1 cellular context compared by ENCODE assay signal in the genomic region with DNA sequence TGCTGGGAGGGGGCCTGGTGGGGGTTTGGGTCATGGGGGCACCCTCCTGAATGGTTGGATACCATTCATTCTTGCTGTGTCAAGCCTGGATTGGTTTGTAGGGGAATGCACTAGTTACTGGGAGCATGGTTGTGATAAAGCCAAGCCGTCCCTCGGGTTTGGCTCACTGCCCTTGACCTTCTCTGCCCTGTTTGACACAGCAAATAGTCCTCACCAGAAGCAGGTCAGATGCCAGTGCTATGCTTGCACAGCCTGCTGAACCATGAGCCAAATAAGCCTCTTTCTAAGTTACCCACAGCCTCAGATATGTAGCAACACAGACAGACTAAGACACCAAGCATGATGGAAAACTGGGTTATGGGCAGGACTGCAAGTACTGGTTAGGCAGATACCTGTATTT.
TF ChIP-seq lines count a peak whose summit lies in the region.

No MANE protein-coding gene starts in this region.

TF ChIP-seq in HepG2, 621 proteins besides CTCF, POLR2A, EP300 and RAD21 (continued from another document):
- TF ChIP-seq, protein P1, sequence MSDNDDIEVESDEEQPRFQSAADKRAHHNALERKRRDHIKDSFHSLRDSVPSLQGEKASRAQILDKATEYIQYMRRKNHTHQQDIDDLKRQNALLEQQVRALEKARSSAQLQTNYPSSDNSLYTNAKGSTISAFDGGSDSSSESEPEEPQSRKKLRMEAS (IDR thresholded peaks at IDR 0.05), result 0 out of 2 replicates have a peak, but pooled peaks have one; percentile 28
- TF ChIP-seq, protein P2, sequence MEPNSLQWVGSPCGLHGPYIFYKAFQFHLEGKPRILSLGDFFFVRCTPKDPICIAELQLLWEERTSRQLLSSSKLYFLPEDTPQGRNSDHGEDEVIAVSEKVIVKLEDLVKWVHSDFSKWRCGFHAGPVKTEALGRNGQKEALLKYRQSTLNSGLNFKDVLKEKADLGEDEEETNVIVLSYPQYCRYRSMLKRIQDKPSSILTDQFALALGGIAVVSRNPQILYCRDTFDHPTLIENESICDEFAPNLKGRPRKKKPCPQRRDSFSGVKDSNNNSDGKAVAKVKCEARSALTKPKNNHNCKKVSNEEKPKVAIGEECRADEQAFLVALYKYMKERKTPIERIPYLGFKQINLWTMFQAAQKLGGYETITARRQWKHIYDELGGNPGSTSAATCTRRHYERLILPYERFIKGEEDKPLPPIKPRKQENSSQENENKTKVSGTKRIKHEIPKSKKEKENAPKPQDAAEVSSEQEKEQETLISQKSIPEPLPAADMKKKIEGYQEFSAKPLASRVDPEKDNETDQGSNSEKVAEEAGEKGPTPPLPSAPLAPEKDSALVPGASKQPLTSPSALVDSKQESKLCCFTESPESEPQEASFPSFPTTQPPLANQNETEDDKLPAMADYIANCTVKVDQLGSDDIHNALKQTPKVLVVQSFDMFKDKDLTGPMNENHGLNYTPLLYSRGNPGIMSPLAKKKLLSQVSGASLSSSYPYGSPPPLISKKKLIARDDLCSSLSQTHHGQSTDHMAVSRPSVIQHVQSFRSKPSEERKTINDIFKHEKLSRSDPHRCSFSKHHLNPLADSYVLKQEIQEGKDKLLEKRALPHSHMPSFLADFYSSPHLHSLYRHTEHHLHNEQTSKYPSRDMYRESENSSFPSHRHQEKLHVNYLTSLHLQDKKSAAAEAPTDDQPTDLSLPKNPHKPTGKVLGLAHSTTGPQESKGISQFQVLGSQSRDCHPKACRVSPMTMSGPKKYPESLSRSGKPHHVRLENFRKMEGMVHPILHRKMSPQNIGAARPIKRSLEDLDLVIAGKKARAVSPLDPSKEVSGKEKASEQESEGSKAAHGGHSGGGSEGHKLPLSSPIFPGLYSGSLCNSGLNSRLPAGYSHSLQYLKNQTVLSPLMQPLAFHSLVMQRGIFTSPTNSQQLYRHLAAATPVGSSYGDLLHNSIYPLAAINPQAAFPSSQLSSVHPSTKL (CRISPR knock-in tag; IDR thresholded peaks at IDR 0.05), result peak; percentile 86
- TF ChIP-seq, protein P3, sequence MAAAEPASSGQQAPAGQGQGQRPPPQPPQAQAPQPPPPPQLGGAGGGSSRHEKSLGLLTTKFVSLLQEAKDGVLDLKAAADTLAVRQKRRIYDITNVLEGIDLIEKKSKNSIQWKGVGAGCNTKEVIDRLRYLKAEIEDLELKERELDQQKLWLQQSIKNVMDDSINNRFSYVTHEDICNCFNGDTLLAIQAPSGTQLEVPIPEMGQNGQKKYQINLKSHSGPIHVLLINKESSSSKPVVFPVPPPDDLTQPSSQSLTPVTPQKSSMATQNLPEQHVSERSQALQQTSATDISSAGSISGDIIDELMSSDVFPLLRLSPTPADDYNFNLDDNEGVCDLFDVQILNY (CRISPR knock-in tag; conservative IDR thresholded peaks at IDR 0.05), result no peak
- TF ChIP-seq, protein P4, sequence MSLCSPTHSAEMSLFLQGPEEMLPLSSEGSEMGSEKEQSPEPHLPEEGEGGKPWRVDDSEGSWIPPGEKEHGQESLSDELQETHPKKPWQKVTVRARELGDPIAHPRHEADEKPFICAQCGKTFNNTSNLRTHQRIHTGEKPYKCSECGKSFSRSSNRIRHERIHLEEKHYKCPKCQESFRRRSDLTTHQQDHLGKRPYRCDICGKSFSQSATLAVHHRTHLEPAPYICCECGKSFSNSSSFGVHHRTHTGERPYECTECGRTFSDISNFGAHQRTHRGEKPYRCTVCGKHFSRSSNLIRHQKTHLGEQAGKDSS (CRISPR knock-in tag; IDR thresholded peaks at IDR 0.05; ENCODE audit: borderline replicate concordance, low read depth), result no peak
- TF ChIP-seq ARID2 (CRISPR knock-in tag; IDR thresholded peaks at IDR 0.05; ENCODE audit: borderline replicate concordance) (no peak), MAF1 (CRISPR knock-in tag; IDR thresholded peaks at IDR 0.05; ENCODE audit: borderline replicate concordance) (no peak), JDP2 (CRISPR knock-in tag; IDR thresholded peaks at IDR 0.05; ENCODE audit: borderline replicate concordance) (no peak), ZNF569 (CRISPR knock-in tag; IDR thresholded peaks at IDR 0.05; ENCODE audit: borderline replicate concordance) (no peak)
